In genomic region chr7:81641873-81642272, GRCh38 we compare ENCODE assay signal across 21 cellular contexts.
"Had no signal": no experiment of that assay in that cellular context is flagged by ENCODE, and none has a peak within 500 bp of the region (broad histone marks: within the 10 kb centered on the region; RNA-seq: fewer than 3 reads in every experiment).

No MANE protein-coding gene starts in this region.

- H3K27ac ChIP-seq: thyroid gland had no signal

- H3K36me3 ChIP-seq: thyroid gland had no signal

- FAIRE-seq: urothelium cell line had no signal

- DNase-seq: activated B cell treated with CpG ODN at 0.5 μM for 24 hours; activated CD4-positive, alpha-beta T cell treated with anti-CD3 and anti-CD28 coated beads for 48 hours; activated CD8-positive, alpha-beta memory T cell treated with anti-CD3 and anti-CD28 coated beads, Interleukin-2, amount 50 U/mL, for 4 hours; activated CD8-positive, alpha-beta T cell treated with anti-CD3 and anti-CD28 coated beads, Interleukin-2, amount 10 ng/mL, durations not matched to agents 7 days and 5 days; activated effector memory CD4-positive, alpha-beta T cell treated with anti-CD3 and anti-CD28 coated beads, Interleukin-2, amount 50 U/mL, for 16 hours; activated T-cell treated with anti-CD3 and anti-CD28 coated beads, Interleukin-2, amount 50 U/mL, for 48 hours; amniotic stem cell; caudate nucleus; cortex of kidney; effector CD8-positive, alpha-beta T cell; foreskin fibroblast; glutamatergic neuron; immature natural killer cell; mesendoderm; posterior cingulate gyrus; retina; stimulated activated CD4-positive, alpha-beta T cell treated with anti-CD3 and anti-CD28 coated beads, Interleukin-2, amount 100 ng/mL, for 48 hours; thyroid gland had no signal

- H3K9me3 ChIP-seq: thyroid gland had no signal

- H3K4me3 ChIP-seq: thyroid gland had no signal

- ATAC-seq: activated CD8-positive, alpha-beta T cell treated with anti-CD3 and anti-CD28 coated beads, Interleukin-2, amount 10 ng/mL, durations not matched to agents 7 days and 5 days; natural killer cell treated with Interleukin-12 subunit alpha and Interleukin-12 subunit beta and Interleukin-15 and Interleukin-18, amount 100 ng/mL, for 72 hours; stimulated activated memory B cell treated with anti-CD40 and anti-IgM and Interleukin-4, amounts not matched to agents 10 μg/mL and 1 μg/mL and 100 μg/mL, for 72 hours had no signal

- H3K27me3 ChIP-seq: thyroid gland had no signal

- H3K4me1 ChIP-seq: thyroid gland had no signal
